In genomic region chrX:101599592-101599991, GRCh38 we compare ENCODE assay signal across 6 cellular contexts. TPM values are rescaled to one million over a fixed set of nuclear protein-coding genes. Genes with fewer than 3 reads are reported as not detected.
DNase-seq lines count a peak whose midpoint lies in the region; ATAC-seq, FAIRE-seq and TF ChIP-seq lines count a peak whose summit lies in the region.
"Not testable (repeated sequence)": the region's sequence is repeated elsewhere in the genome, so short reads cannot be mapped to it uniquely, and the experiment has no call there.
"Had no signal": no experiment of that assay in that cellular context is flagged by ENCODE, and none has a peak within 500 bp of the region (broad histone marks: within the 10 kb centered on the region; RNA-seq: fewer than 3 reads in every experiment).

No MANE protein-coding gene starts in this region.

- not testable (repeated sequence) for TF ChIP-seq POLR2A in A549 (IDR thresholded peaks at IDR 0.05; ENCODE audit: low read length); endothelial cell of umbilical vein (IDR thresholded peaks at IDR 0.05; ENCODE audit: low read depth, low read length)

- not testable (repeated sequence) for H3K9me1 ChIP-seq in endothelial cell of umbilical vein (replicated peaks; ENCODE audit: control insufficient read depth, extremely low read depth, insufficient read depth, low read length)

- not testable (repeated sequence) for H3K79me2 ChIP-seq in astrocyte (ENCODE audit: insufficient read depth, low read length); endothelial cell of umbilical vein (ENCODE audit: control insufficient read depth, insufficient read depth, low read length)

- H2AFZ ChIP-seq in astrocyte (ENCODE audit: low read depth, low read length); endothelial cell of umbilical vein (ENCODE audit: low read depth, low read length): not testable (repeated sequence)

- H4K20me1 ChIP-seq in astrocyte (ENCODE audit: insufficient read depth, low read length); endothelial cell of umbilical vein (replicated peaks; ENCODE audit: control insufficient read depth, extremely low read depth, insufficient read depth, low read length): not testable (repeated sequence)

- CTCF ChIA-PET in A549 (lab: Yijun Ruan, JAX); endothelial cell of umbilical vein (lab: Charles Lee): not testable (repeated sequence)

- ATAC-seq in A549: not testable (repeated sequence)
- peak; percentile 33 for ATAC-seq in sciatic nerve

- intact Hi-C loops in endothelial cell of umbilical vein (cut with micrococcal nuclease): loop anchor here (5.0 kb wide), 3 partner anchors 158 to 488 kb away; no protein-coding TSS in a partner anchor
- intact Hi-C loops in sciatic nerve (cut with DNase I): not testable (repeated sequence)

- H3K9me3 ChIP-seq in A549; astrocyte (ENCODE audit: insufficient read depth, low read depth, low read length); endothelial cell of umbilical vein (replicated peaks; ENCODE audit: control insufficient read depth, insufficient read depth, low read length): not testable (repeated sequence)

- 60% methylated on average over 6 of the region's 8 CpGs for WGBS in A549 (ENCODE audit: missing lambda C conversion rate)

- H3K4me1 Mint-ChIP-seq in astrocyte (ENCODE audit: low read depth, unreplicated experiment): not testable (repeated sequence)

- H3K4me1 ChIP-seq in A549; astrocyte (ENCODE audit: insufficient read depth, low read length); endothelial cell of umbilical vein (ENCODE audit: control insufficient read depth, extremely low read depth, insufficient read depth, low read length): not testable (repeated sequence)

- POLR2A ChIA-PET in A549 (lab: Yijun Ruan, JAX); endothelial cell of umbilical vein (lab: Charles Lee): not testable (repeated sequence)

- not testable (repeated sequence) for TF ChIP-seq RAD21 in A549 (conservative IDR thresholded peaks at IDR 0.05 in 1 of 2, IDR thresholded peaks at IDR 0.05 in 1 of 2)

- H3K27me3 Mint-ChIP-seq in astrocyte (ENCODE audit: low read depth, unreplicated experiment): not testable (repeated sequence)

- not testable (repeated sequence) for H3K27ac Mint-ChIP-seq in astrocyte (ENCODE audit: unreplicated experiment)

- dilution Hi-C loops in endothelial cell of umbilical vein (cut with MboI; ENCODE audit: extremely low pct_ligation_motif_present, low sequenced_read_pairs): not testable (repeated sequence)

- not testable (repeated sequence) for H3K4me2 ChIP-seq in A549; astrocyte (ENCODE audit: low read length); endothelial cell of umbilical vein (ENCODE audit: insufficient read depth, low read length)

- not testable (repeated sequence) for H3K4me3 ChIP-seq in A549; astrocyte (ENCODE audit: insufficient read depth, low read depth, low read length); endothelial cell of umbilical vein (replicated peaks in 1 of 3; ENCODE audit: insufficient read depth in 1 of 3, low read depth in 1 of 3, low read length in 3 of 3)

- H3K4me3 Mint-ChIP-seq in astrocyte (ENCODE audit: unreplicated experiment): not testable (repeated sequence)

- not testable (repeated sequence) for H3K36me3 ChIP-seq in astrocyte (ENCODE audit: insufficient read depth, low read length); endothelial cell of umbilical vein (ENCODE audit: control insufficient read depth in 2 of 2, extremely low read depth in 1 of 2, insufficient read depth in 2 of 2, low read length in 2 of 2)

- not testable (repeated sequence) for TF ChIP-seq CTCF in A549 (IDR thresholded peaks at IDR 0.05); astrocyte (IDR thresholded peaks at IDR 0.05; ENCODE audit: insufficient read depth, low read depth, low read length); endothelial cell of umbilical vein (IDR thresholded peaks at IDR 0.05; ENCODE audit: extremely low read depth in 1 of 2, insufficient read depth in 1 of 2, low read depth in 1 of 2, low read length in 2 of 2)

- H3K9ac ChIP-seq in astrocyte (ENCODE audit: low read length); endothelial cell of umbilical vein (replicated peaks; ENCODE audit: extremely low read depth, insufficient read depth, low read length): not testable (repeated sequence)

- not testable (repeated sequence) for H3K9me3 Mint-ChIP-seq in astrocyte (ENCODE audit: unreplicated experiment)

- TF ChIP-seq EP300 in A549 (IDR thresholded peaks at IDR 0.05): not testable (repeated sequence)

- H3K27me3 ChIP-seq in astrocyte (ENCODE audit: insufficient read depth, low read length); endothelial cell of umbilical vein (ENCODE audit: control insufficient read depth in 2 of 2, insufficient read depth in 2 of 2, low read length in 2 of 2): not testable (repeated sequence)

- FAIRE-seq in A549 (lab: Jason Lieb, UNC) (peak; percentile 79), GM19239 (lab: Jason Lieb, UNC) (peak; percentile 48), astrocyte (lab: Jason Lieb, UNC) (peak; percentile 23), endothelial cell of umbilical vein (lab: Jason Lieb, UNC) (peak; percentile 43)

- not testable (repeated sequence) for BruUV-seq in endothelial cell of umbilical vein (replicated peaks; lab: Mats Ljungman, UMichigan)

- not testable (repeated sequence) for H3K36me3 Mint-ChIP-seq in astrocyte (ENCODE audit: low read depth, unreplicated experiment)

- not testable (repeated sequence) for DNase-seq in A549 (ENCODE audit: low read depth in 1 of 2, low spot score in 1 of 2); GM19239 (ENCODE audit: insufficient read length, low spot score); astrocyte (ENCODE audit: low read depth); endothelial cell of umbilical vein (ENCODE audit: low read depth, low spot score); sciatic nerve (ENCODE audit: low spot score)

- not testable (repeated sequence) for H3K27ac ChIP-seq in A549; astrocyte (ENCODE audit: low read depth, low read length); endothelial cell of umbilical vein (ENCODE audit: insufficient read depth, low read depth, low read length)

RNA-seq across cellular contexts. Expression of gene ARMCX6, which starts 18.2 kb away (rescaled TPM):
- polyA plus RNA-seq in A549 (2011; rRNA removed): 54.8 and 68.4 TPM in 2 replicates
- 22.9 and 27.8 TPM in 2 replicates for polyA plus RNA-seq in A549 (2012; cell fraction: cytosol; rRNA removed)
- 12.7 and 23.9 TPM in 2 replicates for polyA plus RNA-seq in A549 (2012; cell fraction: nucleus; rRNA removed)
- polyA plus RNA-seq in A549 (2017; fragmentation: RNase III; extraction: RNeasy Plus Mini Kit Qiagen cat#74134 plus additional on column Dnase treatment): 31.9 to 40.6 TPM (median 34.6 TPM) in 3 replicates
- 6.0 and 9.9 TPM in 2 replicates for polyA minus RNA-seq in A549 (2011; rRNA and poly(A)+ RNA removed)
- total RNA-seq in astrocyte: 68.0 and 71.2 TPM in 2 replicates
- 91.9 and 98.6 TPM in 2 replicates for total RNA-seq in endothelial cell of umbilical vein
- polyA plus RNA-seq in endothelial cell of umbilical vein: 71.7 and 73.4 TPM in 2 replicates
- 102 and 108 TPM in 2 replicates for polyA plus RNA-seq in endothelial cell of umbilical vein (2011; cell fraction: cytosol; rRNA removed)
- polyA plus RNA-seq in endothelial cell of umbilical vein (2011; cell fraction: nucleus; rRNA removed): 104 and 111 TPM in 2 replicates
- polyA plus RNA-seq in endothelial cell of umbilical vein (2012): 96.0 and 96.1 TPM in 2 replicates
- 38.7 and 49.6 TPM in 2 replicates for polyA minus RNA-seq in endothelial cell of umbilical vein
- polyA minus RNA-seq in endothelial cell of umbilical vein (2011; cell fraction: cytosol; rRNA and poly(A)+ RNA removed): 6.5 TPM
- 18.0 and 18.1 TPM in 2 replicates for polyA minus RNA-seq in endothelial cell of umbilical vein (2011; cell fraction: nucleus; rRNA and poly(A)+ RNA removed)
- 43.4 TPM for total RNA-seq in sciatic nerve

RNA-seq across cellular contexts. Expression of gene ARMCX3, which starts 23.4 kb away (rescaled TPM):
- 28.0 and 33.0 TPM in 2 replicates for polyA plus RNA-seq in A549 (2011; rRNA removed)
- polyA plus RNA-seq in A549 (2012; cell fraction: cytosol; rRNA removed): 7.0 and 7.6 TPM in 2 replicates
- 11.2 and 16.5 TPM in 2 replicates for polyA plus RNA-seq in A549 (2012; cell fraction: nucleus; rRNA removed)
- polyA plus RNA-seq in A549 (2017; fragmentation: RNase III; extraction: RNeasy Plus Mini Kit Qiagen cat#74134 plus additional on column Dnase treatment): 29.4 to 37.5 TPM (median 35.4 TPM) in 3 replicates
- 26.4 and 27.4 TPM in 2 replicates for polyA minus RNA-seq in A549 (2011; rRNA and poly(A)+ RNA removed)
- total RNA-seq in astrocyte: 108 and 109 TPM in 2 replicates
- total RNA-seq in endothelial cell of umbilical vein: 60.1 and 61.0 TPM in 2 replicates
- 22.7 and 27.7 TPM in 2 replicates for polyA plus RNA-seq in endothelial cell of umbilical vein
- 30.8 and 34.1 TPM in 2 replicates for polyA plus RNA-seq in endothelial cell of umbilical vein (2011; cell fraction: cytosol; rRNA removed)
- polyA plus RNA-seq in endothelial cell of umbilical vein (2011; cell fraction: nucleus; rRNA removed): 78.7 and 104 TPM in 2 replicates
- polyA plus RNA-seq in endothelial cell of umbilical vein (2012): 72.8 and 84.3 TPM in 2 replicates
- 48.7 and 49.3 TPM in 2 replicates for polyA minus RNA-seq in endothelial cell of umbilical vein
- 5.4 TPM for polyA minus RNA-seq in endothelial cell of umbilical vein (2011; cell fraction: cytosol; rRNA and poly(A)+ RNA removed)
- 37.0 and 48.5 TPM in 2 replicates for polyA minus RNA-seq in endothelial cell of umbilical vein (2011; cell fraction: nucleus; rRNA and poly(A)+ RNA removed)
- total RNA-seq in sciatic nerve: 62.7 TPM

RNA-seq across cellular contexts. Expression of gene ARMCX1, which starts 49.2 kb away (rescaled TPM):
- polyA plus RNA-seq in A549 (2011; rRNA removed) (0.89 and 1.0 TPM in 2 replicates), A549 (2017; fragmentation: RNase III; extraction: RNeasy Plus Mini Kit Qiagen cat#74134 plus additional on column Dnase treatment) (0.29 to 0.48 TPM (median 0.40 TPM) in 3 replicates), endothelial cell of umbilical vein (8.8 and 11.0 TPM in 2 replicates)
- polyA plus RNA-seq in A549 (2012; cell fraction: cytosol; rRNA removed): 0.36 and 0.39 TPM in 2 replicates
- 0.36 and 0.45 TPM in 2 replicates for polyA plus RNA-seq in A549 (2012; cell fraction: nucleus; rRNA removed)
- 0.37 and 0.54 TPM in 2 replicates for polyA minus RNA-seq in A549 (2011; rRNA and poly(A)+ RNA removed)
- total RNA-seq in astrocyte (17.9 and 20.1 TPM in 2 replicates), endothelial cell of umbilical vein (19.9 and 22.4 TPM in 2 replicates), sciatic nerve (40.9 TPM)
- polyA plus RNA-seq in endothelial cell of umbilical vein (2011; cell fraction: cytosol; rRNA removed): 11.2 and 12.6 TPM in 2 replicates
- polyA plus RNA-seq in endothelial cell of umbilical vein (2011; cell fraction: nucleus; rRNA removed): 22.7 and 28.0 TPM in 2 replicates
- polyA plus RNA-seq in endothelial cell of umbilical vein (2012): 19.7 and 21.4 TPM in 2 replicates
- polyA minus RNA-seq in endothelial cell of umbilical vein: 16.1 and 16.8 TPM in 2 replicates
- not detected for polyA minus RNA-seq in endothelial cell of umbilical vein (2011; cell fraction: cytosol; rRNA and poly(A)+ RNA removed)
- polyA minus RNA-seq in endothelial cell of umbilical vein (2011; cell fraction: nucleus; rRNA and poly(A)+ RNA removed): 6.9 and 7.1 TPM in 2 replicates
- total RNA-seq: GM12878 had no signal
